ENCODE assay signal across 1 cellular context in genomic region chr12:100388382-100388781, GRCh38.
TF ChIP-seq lines count a peak whose summit lies in the region.

No MANE protein-coding gene starts in this region.

TF ChIP-seq in HepG2, 621 proteins besides CTCF, POLR2A, EP300 and RAD21 (continued from another document):
- TF ChIP-seq THAP9 (CRISPR knock-in tag; IDR thresholded peaks at IDR 0.05; ENCODE audit: borderline replicate concordance) = no peak
- TF ChIP-seq SALL1 (CRISPR knock-in tag; IDR thresholded peaks at IDR 0.05) = peak; percentile 45; the same call in 1 of the 2 replicates
- no peak for TF ChIP-seq RFX5 (IDR thresholded peaks at IDR 0.05; ENCODE audit: low read depth, low read length)
- no peak for TF ChIP-seq SRSF4 (IDR thresholded peaks at IDR 0.05; ENCODE audit: low read depth, low read length, poor library complexity, severe bottlenecking)
- TF ChIP-seq ZNF687 (CRISPR knock-in tag; IDR thresholded peaks at IDR 0.05) = no peak
- TF ChIP-seq HOXA3 (CRISPR knock-in tag; IDR thresholded peaks at IDR 0.05) = no peak; the same call in 1 of the 2 replicates
- no peak for TF ChIP-seq ZNF652 (CRISPR knock-in tag; IDR thresholded peaks at IDR 0.05; ENCODE audit: borderline replicate concordance, low read depth)
- no peak for TF ChIP-seq NKX3-1 (CRISPR knock-in tag; IDR thresholded peaks at IDR 0.05)
- no peak for TF ChIP-seq PRDM15 (CRISPR knock-in tag; IDR thresholded peaks at IDR 0.05)
- no peak for TF ChIP-seq NR1H2 (CRISPR knock-in tag; IDR thresholded peaks at IDR 0.05; ENCODE audit: borderline replicate concordance, low read depth)
- TF ChIP-seq PBX2 (CRISPR knock-in tag; IDR thresholded peaks at IDR 0.05) = no peak
- no peak for TF ChIP-seq CHD2 (IDR thresholded peaks at IDR 0.05; ENCODE audit: low read depth, low read length)
- TF ChIP-seq ATF5 (CRISPR knock-in tag; IDR thresholded peaks at IDR 0.05; ENCODE audit: low read depth) = no peak
- TF ChIP-seq ZNF232 (CRISPR knock-in tag; IDR thresholded peaks at IDR 0.05; ENCODE audit: borderline replicate concordance) = no peak
- no peak for TF ChIP-seq ELF4 (CRISPR knock-in tag; IDR thresholded peaks at IDR 0.05; ENCODE audit: borderline replicate concordance)
- TF ChIP-seq PAWR (CRISPR knock-in tag; IDR thresholded peaks at IDR 0.05; ENCODE audit: borderline replicate concordance) = no peak
- no peak for TF ChIP-seq RXRB (CRISPR knock-in tag; IDR thresholded peaks at IDR 0.05; ENCODE audit: borderline replicate concordance)
